Comparison of ENCODE assay signal across 11 cellular contexts in genomic region chr1:42332877-42333276, GRCh38. TPM values are rescaled to one million over a fixed set of nuclear protein-coding genes. Genes with fewer than 3 reads are reported as not detected.
DNase-seq lines count a peak whose midpoint lies in the region; ATAC-seq, FAIRE-seq and TF ChIP-seq lines count a peak whose summit lies in the region.
"Had no signal": no experiment of that assay in that cellular context is flagged by ENCODE, and none has a peak within 500 bp of the region (broad histone marks: within the 10 kb centered on the region; RNA-seq: fewer than 3 reads in every experiment).

No MANE protein-coding gene starts in this region.

- H4K20me1 ChIP-seq in astrocyte (ENCODE audit: insufficient read depth, low read length): peaks cover 56% of the 10 kb centered on the region

- H3K9me3 ChIP-seq in CD8-positive, alpha-beta T cell (ENCODE audit: low read length): no peaks in the 10 kb centered on the region
- H3K9me3 ChIP-seq in HUES48 (ENCODE audit: control insufficient read depth, insufficient read depth, low read length): no peaks in the 10 kb centered on the region
- no peaks in the 10 kb centered on the region for H3K9me3 ChIP-seq in astrocyte (ENCODE audit: insufficient read depth, low read depth, low read length)
- H3K9me3 ChIP-seq: neutrophil had no signal

- H3K27me3 ChIP-seq in CD8-positive, alpha-beta T cell (ENCODE audit: insufficient read depth, low read length): no peaks in the 10 kb centered on the region
- H3K27me3 ChIP-seq in HUES48 (ENCODE audit: control insufficient read depth, insufficient read depth, low read length): no peaks in the 10 kb centered on the region
- no peaks in the 10 kb centered on the region for H3K27me3 ChIP-seq in astrocyte (ENCODE audit: insufficient read depth, low read length)
- H3K27me3 ChIP-seq: neutrophil had no signal

- H3K9ac ChIP-seq in HUES48 (ENCODE audit: low read depth, low read length) (no peak overlapping the region), astrocyte (ENCODE audit: low read length) (no peak overlapping the region)

- H3K27ac Mint-ChIP-seq in CD8-positive, alpha-beta T cell: no peak overlapping the region
- H3K27ac Mint-ChIP-seq in astrocyte (ENCODE audit: unreplicated experiment): no peak overlapping the region
- peak overlapping the region; percentile 5 to 53 for H3K27ac Mint-ChIP-seq in natural killer cell treated with Interleukin-12 subunit alpha and Interleukin-12 subunit beta and Interleukin-15 and Interleukin-18, amount 100 ng/mL, for 72 hours

- H3K36me3 ChIP-seq in CD8-positive, alpha-beta T cell (ENCODE audit: insufficient read depth, low read length): no peaks in the 10 kb centered on the region
- H3K36me3 ChIP-seq in HUES48 (ENCODE audit: control insufficient read depth, insufficient read depth, low read length) (no peaks in the 10 kb centered on the region), astrocyte (ENCODE audit: insufficient read depth, low read length) (no peaks in the 10 kb centered on the region)
- H3K36me3 ChIP-seq: neutrophil had no signal

- peaks cover 75% of the 10 kb centered on the region for H3K4me1 Mint-ChIP-seq in CD8-positive, alpha-beta T cell (ENCODE audit: low read depth)
- H3K4me1 Mint-ChIP-seq in astrocyte (ENCODE audit: low read depth, unreplicated experiment): peaks cover 17% of the 10 kb centered on the region
- peaks cover 51 to 56% of the 10 kb centered on the region in 2 donors for H3K4me1 Mint-ChIP-seq in natural killer cell treated with Interleukin-12 subunit alpha and Interleukin-12 subunit beta and Interleukin-15 and Interleukin-18, amount 100 ng/mL, for 72 hours (ENCODE audit: low read depth in 2 of 2)

- H2AFZ ChIP-seq in astrocyte (ENCODE audit: low read depth, low read length): no peak overlapping the region

- no peak overlapping the region for H3K27ac ChIP-seq in CD8-positive, alpha-beta T cell (ENCODE audit: low read depth, low read length)
- H3K27ac ChIP-seq in HUES48 (ENCODE audit: low read depth, low read length) (no peak overlapping the region), astrocyte (ENCODE audit: low read depth, low read length) (no peak overlapping the region)
- H3K27ac ChIP-seq: neutrophil had no signal

- H3K4me2 ChIP-seq in astrocyte (ENCODE audit: low read length): peak overlapping the region; percentile 91

- no peak overlapping the region for H3K4me3 ChIP-seq in CD8-positive, alpha-beta T cell (ENCODE audit: low read depth, low read length)
- peak overlapping the region; percentile 87; the same call in 1 of the 2 replicates for H3K4me3 ChIP-seq in HUES48 (ENCODE audit: low read depth, low read length)
- no peak overlapping the region for H3K4me3 ChIP-seq in astrocyte (ENCODE audit: insufficient read depth, low read depth, low read length)

- peak overlapping the region; percentile 98 for H3K4me3 Mint-ChIP-seq in CD8-positive, alpha-beta T cell
- peak overlapping the region; percentile 95 for H3K4me3 Mint-ChIP-seq in astrocyte (ENCODE audit: unreplicated experiment)
- H3K4me3 Mint-ChIP-seq in natural killer cell treated with Interleukin-12 subunit alpha and Interleukin-12 subunit beta and Interleukin-15 and Interleukin-18, amount 100 ng/mL, for 72 hours: peak overlapping the region; percentile 96

- CTCF ChIA-PET in CD8-positive, alpha-beta T cell (lab: Charles Lee): interaction anchor here (0.9 to 1.8 kb wide), 3 partner anchors 17 to 32 kb away, joined by 4 to 5 read pairs (median 4); no protein-coding TSS in a partner anchor

- no peak for FAIRE-seq in astrocyte (lab: Jason Lieb, UNC)

- POLR2A ChIA-PET in CD8-positive, alpha-beta T cell (lab: Charles Lee): no interaction called here

- no peaks in the 10 kb centered on the region for H3K9me3 Mint-ChIP-seq in CD8-positive, alpha-beta T cell
- no peaks in the 10 kb centered on the region for H3K9me3 Mint-ChIP-seq in astrocyte (ENCODE audit: unreplicated experiment)
- no peaks in the 10 kb centered on the region for H3K9me3 Mint-ChIP-seq in natural killer cell treated with Interleukin-12 subunit alpha and Interleukin-12 subunit beta and Interleukin-15 and Interleukin-18, amount 100 ng/mL, for 72 hours

- peaks cover 9% of the 10 kb centered on the region for H3K36me3 Mint-ChIP-seq in CD8-positive, alpha-beta T cell
- peaks cover 2% of the 10 kb centered on the region for H3K36me3 Mint-ChIP-seq in astrocyte (ENCODE audit: low read depth, unreplicated experiment)
- no peaks in the 10 kb centered on the region for H3K36me3 Mint-ChIP-seq in natural killer cell treated with Interleukin-12 subunit alpha and Interleukin-12 subunit beta and Interleukin-15 and Interleukin-18, amount 100 ng/mL, for 72 hours

- H3K4me1 ChIP-seq in CD8-positive, alpha-beta T cell (ENCODE audit: insufficient read depth, low read length): peaks cover 49% of the 10 kb centered on the region
- H3K4me1 ChIP-seq in HUES48 (ENCODE audit: control insufficient read depth, insufficient read depth, low read length): peaks cover 21% of the 10 kb centered on the region
- peaks cover 8% of the 10 kb centered on the region for H3K4me1 ChIP-seq in astrocyte (ENCODE audit: insufficient read depth, low read length)

- DNase-seq in CD8-positive, alpha-beta T cell: no peak
- DNase-seq in astrocyte (ENCODE audit: low read depth) (no peak), NCI-H1930 (lab: John Stamatoyannopoulos, UW) (no peak), NCI-H774 (lab: John Stamatoyannopoulos, UW) (no peak), retina (no peak), GM20000 (ENCODE audit: low spot score) (no peak)
- no peak for DNase-seq in natural killer cell treated with Interleukin-12 subunit alpha and Interleukin-12 subunit beta and Interleukin-15 and Interleukin-18, amount 100 ng/mL, for 72 hours (ENCODE audit: low spot score)
- DNase-seq: activated CD4-positive, alpha-beta T cell treated with anti-CD3 and anti-CD28 coated beads for 4 hours; SHP77 had no signal

- H3K79me2 ChIP-seq in astrocyte (ENCODE audit: insufficient read depth, low read length): peaks cover 71% of the 10 kb centered on the region

- TF ChIP-seq CTCF in CD8-positive, alpha-beta T cell (IDR thresholded peaks at IDR 0.05): no peak
- TF ChIP-seq CTCF in astrocyte (IDR thresholded peaks at IDR 0.05; ENCODE audit: insufficient read depth, low read depth, low read length) (no peak), GM20000 (IDR thresholded peaks at IDR 0.05; ENCODE audit: extremely low read depth, missing control alignments) (no peak)

- H3K27me3 Mint-ChIP-seq in CD8-positive, alpha-beta T cell (ENCODE audit: low read depth): no peaks in the 10 kb centered on the region
- no peaks in the 10 kb centered on the region for H3K27me3 Mint-ChIP-seq in astrocyte (ENCODE audit: low read depth, unreplicated experiment)
- no peaks in the 10 kb centered on the region for H3K27me3 Mint-ChIP-seq in natural killer cell treated with Interleukin-12 subunit alpha and Interleukin-12 subunit beta and Interleukin-15 and Interleukin-18, amount 100 ng/mL, for 72 hours

- intact Hi-C loops in CD8-positive, alpha-beta T cell (cut with DNase I, micrococcal nuclease): loop anchor here (10.0 kb wide), 5 partner anchors 438 to 1642 kb away; partner anchors contain the start of genes ATP6V0B (in 1 of the 2), B4GALT2 (in 1 of the 2), CFAP57 (in 1 of the 2) and DPH2 (in 1 of the 2)

- ATAC-seq in CD8-positive, alpha-beta T cell: no peak
- no peak for ATAC-seq in natural killer cell treated with Interleukin-12 subunit alpha and Interleukin-12 subunit beta and Interleukin-15 and Interleukin-18, amount 100 ng/mL, for 72 hours

RNA-seq across cellular contexts. Expression of gene FOXJ3, which starts 2.2 kb away (rescaled TPM):
- 10 to 100 TPM; 80.6 to 89.3 TPM for total RNA-seq in CD8-positive, alpha-beta T cell
- 39.8 and 41.9 TPM in 2 replicates for total RNA-seq in astrocyte
- total RNA-seq in natural killer cell treated with Interleukin-12 subunit alpha and Interleukin-12 subunit beta and Interleukin-15 and Interleukin-18, amount 100 ng/mL, for 72 hours: 10 to 100 TPM; 57.9 to 69.9 TPM

RNA-seq across cellular contexts. Expression of gene RIMKLA, which starts 47.7 kb away (rescaled TPM):
- under 1 TPM; 0.05 to 0.06 TPM for total RNA-seq in CD8-positive, alpha-beta T cell
- total RNA-seq in astrocyte: 0.12 and 0.20 TPM in 2 replicates
- total RNA-seq in natural killer cell treated with Interleukin-12 subunit alpha and Interleukin-12 subunit beta and Interleukin-15 and Interleukin-18, amount 100 ng/mL, for 72 hours: 1 to 10 TPM in 1 of 2 donors, under 1 TPM in 1; 0.98 to 8.8 TPM

Comparison
In these comparisons a context has a peak if more than half of its experiments do, and no peak if none do; other contexts are left out.
1. H3K27ac Mint-ChIP-seq: peak in natural killer cell treated with Interleukin-12 subunit alpha and Interleukin-12 subunit beta and Interleukin-15 and Interleukin-18, amount 100 ng/mL, for 72 hours (2 of 2); none in CD8-positive, alpha-beta T cell (single experiment) and astrocyte (single experiment).
2. Peak in every context shown above with its lines, with median percentiles within 50 percentile points of each other: H3K4me3 Mint-ChIP-seq.